Comparison of ENCODE assay signal across 8 cellular contexts in the genomic region with DNA sequence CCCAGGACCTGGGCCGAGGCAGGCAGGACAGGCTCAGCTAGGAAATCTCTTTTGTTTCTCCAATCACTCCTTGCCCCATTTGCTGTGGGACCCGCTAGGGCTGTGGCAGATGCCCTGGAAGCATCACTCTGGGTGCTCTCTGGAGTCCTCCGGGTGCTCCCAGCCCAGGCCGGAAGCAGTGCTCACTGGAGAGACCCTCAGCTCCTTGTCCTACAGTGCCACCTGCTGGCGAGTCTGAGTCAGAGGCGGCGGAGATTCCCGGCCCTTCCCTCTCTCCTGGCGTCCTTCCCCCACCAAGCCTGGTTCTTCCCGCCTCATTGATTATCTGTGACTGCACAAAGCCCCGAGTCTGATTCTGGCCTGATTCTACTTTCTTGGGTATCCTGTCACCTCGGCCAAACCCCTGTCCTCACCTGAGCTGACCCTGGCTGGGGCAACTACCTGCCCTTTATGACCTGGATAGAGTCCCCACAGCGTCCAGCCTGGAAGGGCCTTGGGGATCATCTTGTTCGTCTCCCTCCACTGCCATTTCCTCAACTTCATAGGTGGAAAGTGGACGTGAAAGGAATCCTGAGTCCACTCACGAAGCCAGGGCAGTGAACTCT. TPM values are rescaled to one million over a fixed set of nuclear protein-coding genes. Genes with fewer than 3 reads are reported as not detected.
DNase-seq lines count a peak whose midpoint lies in the region; ATAC-seq lines count a peak whose summit lies in the region.

No MANE protein-coding gene starts in this region.

- peaks cover 4% of the 10 kb centered on the region for H3K4me1 Mint-ChIP-seq in activated naive CD8-positive, alpha-beta T cell treated with anti-CD3 and anti-CD28 coated beads, Interleukin-2, amount 10 ng/mL, durations not matched to agents 7 days and 5 days

- intact Hi-C loops in cardiac septum (cut with DNase I) = loop anchor here (1.0 to 2.0 kb wide), 2 partner anchors 68 to 164 kb away; a partner anchor contains a TSS

- peaks cover 56% of the 10 kb centered on the region for H3K27me3 Mint-ChIP-seq in activated naive CD8-positive, alpha-beta T cell treated with anti-CD3 and anti-CD28 coated beads, Interleukin-2, amount 10 ng/mL, durations not matched to agents 7 days and 5 days

- H3K27ac Mint-ChIP-seq in activated naive CD8-positive, alpha-beta T cell treated with anti-CD3 and anti-CD28 coated beads, Interleukin-2, amount 10 ng/mL, durations not matched to agents 7 days and 5 days = no peak overlapping the region

- POLR2A ChIA-PET in activated naive CD8-positive, alpha-beta T cell treated with anti-CD3 and anti-CD28 coated beads, Interleukin-2, amount 10 ng/mL, durations not matched to agents 7 days and 5 days (lab: Charles Lee) = interaction anchor here (0.6 kb wide), 1 partner anchor 50 kb away, joined by 3 read pairs; no protein-coding TSS in a partner anchor

- no peaks in the 10 kb centered on the region for H3K9me3 Mint-ChIP-seq in activated naive CD8-positive, alpha-beta T cell treated with anti-CD3 and anti-CD28 coated beads, Interleukin-2, amount 10 ng/mL, durations not matched to agents 7 days and 5 days

- no peak overlapping the region for H3K4me3 Mint-ChIP-seq in activated naive CD8-positive, alpha-beta T cell treated with anti-CD3 and anti-CD28 coated beads, Interleukin-2, amount 10 ng/mL, durations not matched to agents 7 days and 5 days

- no peaks in the 10 kb centered on the region for H3K36me3 Mint-ChIP-seq in activated naive CD8-positive, alpha-beta T cell treated with anti-CD3 and anti-CD28 coated beads, Interleukin-2, amount 10 ng/mL, durations not matched to agents 7 days and 5 days

- ATAC-seq in activated naive CD8-positive, alpha-beta T cell treated with anti-CD3 and anti-CD28 coated beads, Interleukin-2, amount 10 ng/mL, durations not matched to agents 7 days and 5 days (ENCODE audit: low read depth) = peak; percentile 75
- ATAC-seq in GM21423 (IDR thresholded peaks at IDR 0.05; ENCODE audit: unreplicated experiment) = no peak
- ATAC-seq in HG03521 (IDR thresholded peaks at IDR 0.05; ENCODE audit: unreplicated experiment) = no peak

- DNase-seq in DMS53 treated with DMSO at 0.1 percent for 48 hours (lab: John Stamatoyannopoulos, UW; ENCODE audit: unreplicated experiment) = peak; percentile 77
- peak in 59 of 76 experiments; percentile 2 to 67 (median 45) for DNase-seq in HUDEP-2 (lab: John Stamatoyannopoulos, UW; ENCODE audit: unreplicated experiment in 76 of 76)
- DNase-seq in OCI-M1 (lab: John Stamatoyannopoulos, UW) = peak; percentile 77
- DNase-seq in activated naive CD8-positive, alpha-beta T cell treated with anti-CD3 and anti-CD28 coated beads, Interleukin-2, amount 10 ng/mL, durations not matched to agents 7 days and 5 days = peak; percentile 73
- DNase-seq in cardiac septum (ENCODE audit: low spot score) = peak; percentile 77
- peak; percentile 92 for DNase-seq in retina

RNA-seq across cellular contexts. Expression of a gene that starts 7.3 kb away (rescaled TPM):
- not detected for total RNA-seq in activated naive CD8-positive, alpha-beta T cell treated with anti-CD3 and anti-CD28 coated beads, Interleukin-2, amount 10 ng/mL, durations not matched to agents 7 days and 5 days
- not detected for total RNA-seq in cardiac septum
